1 cellular context compared by ENCODE assay signal in genomic region chr4:102761902-102762301, GRCh38.
TF ChIP-seq lines count a peak whose summit lies in the region.

No MANE protein-coding gene starts in this region.

TF ChIP-seq in H1, 55 proteins besides CTCF, POLR2A, EP300 and RAD21 (continued from another document):
- no peak for TF ChIP-seq KDM1A (IDR thresholded peaks at IDR 0.05; ENCODE audit: borderline replicate concordance, low read length)
- TF ChIP-seq SP4 (IDR thresholded peaks at IDR 0.05; ENCODE audit: low read length), result no peak
- no peak for TF ChIP-seq TCF12 (IDR thresholded peaks at IDR 0.05; ENCODE audit: low read depth, low read length)
